In the genomic region with DNA sequence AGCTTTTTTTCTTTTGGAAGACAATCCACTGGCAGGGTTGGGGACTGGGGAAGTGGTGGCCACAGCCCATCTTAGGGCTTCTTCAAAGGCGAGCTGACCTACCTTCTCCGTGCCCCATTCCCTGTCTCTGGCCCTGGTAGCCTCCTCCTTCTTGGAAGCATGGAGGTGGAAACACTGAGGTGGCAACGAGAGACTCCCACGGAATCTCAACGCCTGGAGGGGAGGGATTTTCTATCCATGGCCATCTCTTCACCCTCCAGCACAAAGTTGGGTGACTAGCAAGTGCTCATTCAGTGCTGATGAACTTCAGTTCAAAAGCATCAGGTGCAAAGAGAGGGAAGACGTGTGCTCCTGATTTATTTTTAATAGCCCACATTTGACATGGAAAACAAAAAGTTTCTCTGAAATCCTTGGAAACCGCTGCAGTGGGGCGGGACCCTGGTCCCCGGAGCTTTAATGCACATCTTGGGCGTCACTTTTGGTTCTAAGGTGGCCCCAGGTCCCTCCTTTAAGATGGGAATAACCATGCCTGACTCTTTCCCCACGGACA, we compare ENCODE assay signal across 8 cellular contexts. TPM values are rescaled to one million over a fixed set of nuclear protein-coding genes. Genes with fewer than 3 reads are reported as not detected.
DNase-seq lines count a peak whose midpoint lies in the region; ATAC-seq and TF ChIP-seq lines count a peak whose summit lies in the region.

No MANE protein-coding gene starts in this region.

- H4K5ac ChIP-seq in mesendoderm (ENCODE audit: low read length): peak overlapping the region; percentile 24

- no peak overlapping the region for H3K23ac ChIP-seq in mesendoderm (ENCODE audit: low read length)

- peak overlapping the region; percentile 96 for H3K9ac ChIP-seq in mesendoderm (ENCODE audit: low read length)

- TF ChIP-seq CTCF in heart left ventricle (IDR thresholded peaks at IDR 0.05) (no peak), body of pancreas (IDR thresholded peaks at IDR 0.05) (no peak)

- WGBS in heart left ventricle, 4 donors: 23 to 29% (median 26%) methylated on average over 11 of the region's 11 CpGs
- WGBS in body of pancreas, 2 donors: 13 to 15% methylated on average over 11 of the region's 11 CpGs
- no CpG with 5 or more reads among the region's 11 CpGs for WGBS in mesendoderm (ENCODE audit: extremely low coverage, insufficient coverage, low lambda C conversion rate)
- WGBS in aorta, 2 donors: 14 to 16% methylated on average over 11 of the region's 11 CpGs

- H2BK120ac ChIP-seq in mesendoderm (ENCODE audit: low read depth, low read length): no peak overlapping the region

- H3K4me2 ChIP-seq in mesendoderm (ENCODE audit: low read length): peak overlapping the region; percentile 61

- peak overlapping the region; percentile 99 for H3K56ac ChIP-seq in mesendoderm (ENCODE audit: low read length)

- H2AK5ac ChIP-seq in mesendoderm (ENCODE audit: low read length): no peak overlapping the region

- H3K4ac ChIP-seq in mesendoderm (ENCODE audit: low read depth, low read length): no peak overlapping the region

- ATAC-seq in heart left ventricle (no peak), left ventricle myocardium superior (no peak), body of pancreas (no peak), aorta (ENCODE audit: low FRiP score) (no peak), GM19328 (IDR thresholded peaks at IDR 0.05; ENCODE audit: unreplicated experiment) (no peak), GM21526 (IDR thresholded peaks at IDR 0.05; ENCODE audit: low FRiP score, unreplicated experiment) (no peak)

- no peak overlapping the region for H3K18ac ChIP-seq in mesendoderm (ENCODE audit: low read length)

- DNase-seq in heart left ventricle (no peak), left ventricle myocardium superior (no peak), body of pancreas (no peak), mesendoderm (peak; percentile 33), aorta (no peak), nucleus accumbens (lab: John Stamatoyannopoulos, UW) (no peak)

- H3K4me3 ChIP-seq in heart left ventricle: peak overlapping the region; percentile 52 to 94 (median 84)
- H3K4me3 ChIP-seq in body of pancreas: peak overlapping the region; percentile 66 to 95
- H3K4me3 ChIP-seq in mesendoderm (ENCODE audit: low read length): peak overlapping the region; percentile 89
- peak overlapping the region; percentile 39 to 72 for H3K4me3 ChIP-seq in aorta (ENCODE audit: low read length in 2 of 2)

- TF ChIP-seq POLR2A in heart left ventricle (IDR thresholded peaks at IDR 0.05) (no peak), body of pancreas (IDR thresholded peaks at IDR 0.05) (no peak)

- H3K79me1 ChIP-seq in mesendoderm (ENCODE audit: low read length): peaks cover 5% of the 10 kb centered on the region

- H2BK5ac ChIP-seq in mesendoderm (ENCODE audit: low read length): no peak overlapping the region

- H3K79me2 ChIP-seq in mesendoderm (ENCODE audit: control insufficient read depth, insufficient read depth, low read length): peaks cover 3% of the 10 kb centered on the region

- H3K4me1 ChIP-seq in heart left ventricle (peaks cover 0 to 17% (median 10%) of the 10 kb centered on the region in 12 donors), body of pancreas (peaks cover 17% of the 10 kb centered on the region), mesendoderm (ENCODE audit: control insufficient read depth, low read depth, low read length) (peaks cover 6% of the 10 kb centered on the region), aorta (ENCODE audit: control insufficient read depth in 1 of 2, insufficient read depth in 2 of 2, low read length in 2 of 2) (peaks cover 0 to 4% of the 10 kb centered on the region in 2 donors)

- H3K27me3 ChIP-seq in heart left ventricle (no peaks in the 10 kb centered on the region), body of pancreas (no peaks in the 10 kb centered on the region), mesendoderm (ENCODE audit: insufficient read depth, low read length, poor library complexity) (no peaks in the 10 kb centered on the region), aorta (ENCODE audit: control insufficient read depth in 1 of 2, insufficient read depth in 2 of 2, low read length in 1 of 2) (no peaks in the 10 kb centered on the region)

- no peaks in the 10 kb centered on the region for H3K9me3 ChIP-seq in heart left ventricle
- no peaks in the 10 kb centered on the region for H3K9me3 ChIP-seq in body of pancreas
- no peaks in the 10 kb centered on the region for H3K9me3 ChIP-seq in aorta (ENCODE audit: control insufficient read depth, low read length)

- no peak overlapping the region for H4K8ac ChIP-seq in mesendoderm (ENCODE audit: low read depth, low read length)

- intact Hi-C loops in heart left ventricle (cut with DNase I): loop anchor here in 3 of 10 donors (5.0 to 10.0 kb wide), 2 partner anchors 91 to 93 kb away; no protein-coding TSS in a partner anchor
- intact Hi-C loops in left ventricle myocardium superior (cut with micrococcal nuclease): no loop called here
- intact Hi-C loops in body of pancreas (cut with DNase I): no loop called here
- intact Hi-C loops in aorta (cut with DNase I): no loop called here

- H3K36me3 ChIP-seq in heart left ventricle: no peaks in the 10 kb centered on the region
- no peaks in the 10 kb centered on the region for H3K36me3 ChIP-seq in body of pancreas (replicated peaks in 1 of 2; ENCODE audit: insufficient read depth in 1 of 2, low read depth in 2 of 2)
- H3K36me3 ChIP-seq in mesendoderm (ENCODE audit: control insufficient read depth, insufficient read depth, low read length): peaks cover 2% of the 10 kb centered on the region
- H3K36me3 ChIP-seq in aorta (ENCODE audit: control insufficient read depth in 1 of 2, insufficient read depth in 2 of 2, low read length in 1 of 2): no peaks in the 10 kb centered on the region

- no peak overlapping the region for H2BK15ac ChIP-seq in mesendoderm (replicated peaks; ENCODE audit: low read depth)

- H3K27ac ChIP-seq in heart left ventricle: peak overlapping the region in 10 of 12 donors; percentile 4 to 79 (median 46)
- peak overlapping the region in 3 of 4 donors; percentile 5 to 71 (median 67) for H3K27ac ChIP-seq in body of pancreas
- H3K27ac ChIP-seq in mesendoderm (ENCODE audit: low read depth, low read length): no peak overlapping the region
- peak overlapping the region in 1 of 2 donors; percentile 84 for H3K27ac ChIP-seq in aorta (ENCODE audit: low read depth in 1 of 2, low read length in 2 of 2)

RNA-seq across cellular contexts. Expression of gene ARMC9, which starts 0.6 kb away (rescaled TPM):
- total RNA-seq in heart left ventricle (1 to 10 TPM; 1.3 to 4.7 (median 3.4) TPM), left ventricle myocardium superior (2.3 TPM), body of pancreas (10 to 100 TPM in 1 of 2 donors, 1 to 10 TPM in 1; 6.9 to 10.1 TPM), aorta (10 to 100 TPM; 50.7 to 86.8 TPM)
- polyA plus RNA-seq in heart left ventricle (1 to 10 TPM in 1 of 2 donors, under 1 TPM in 1; 0.95 to 2.4 TPM), aorta (10 to 100 TPM in 1 of 2 donors, 1 to 10 TPM in 1; 6.9 to 10.5 TPM)
- 19.5 TPM for polyA plus RNA-seq in mesendoderm (2013, experiment 1 of 2)
- polyA plus RNA-seq in mesendoderm (2013, experiment 2 of 2): 20.4 TPM

Comparison
In these comparisons a context has a peak if more than half of its experiments do, and no peak if none do; other contexts are left out.
1. RNA of gene ARMC9, which starts 0.6 kb away (total RNA-seq): 50.7 to 86.8 TPM in aorta; 6.9 to 10.1 TPM in body of pancreas, 1.3 to 4.7 TPM in heart left ventricle and 2.3 TPM in left ventricle myocardium superior (single experiment); every median in the first group is over 4 times any median in the second.
2. Peak in every context shown above with its lines, with median percentiles within 50 percentile points of each other: H3K4me3 ChIP-seq.